9 cellular contexts compared by ENCODE assay signal in the genomic region with DNA sequence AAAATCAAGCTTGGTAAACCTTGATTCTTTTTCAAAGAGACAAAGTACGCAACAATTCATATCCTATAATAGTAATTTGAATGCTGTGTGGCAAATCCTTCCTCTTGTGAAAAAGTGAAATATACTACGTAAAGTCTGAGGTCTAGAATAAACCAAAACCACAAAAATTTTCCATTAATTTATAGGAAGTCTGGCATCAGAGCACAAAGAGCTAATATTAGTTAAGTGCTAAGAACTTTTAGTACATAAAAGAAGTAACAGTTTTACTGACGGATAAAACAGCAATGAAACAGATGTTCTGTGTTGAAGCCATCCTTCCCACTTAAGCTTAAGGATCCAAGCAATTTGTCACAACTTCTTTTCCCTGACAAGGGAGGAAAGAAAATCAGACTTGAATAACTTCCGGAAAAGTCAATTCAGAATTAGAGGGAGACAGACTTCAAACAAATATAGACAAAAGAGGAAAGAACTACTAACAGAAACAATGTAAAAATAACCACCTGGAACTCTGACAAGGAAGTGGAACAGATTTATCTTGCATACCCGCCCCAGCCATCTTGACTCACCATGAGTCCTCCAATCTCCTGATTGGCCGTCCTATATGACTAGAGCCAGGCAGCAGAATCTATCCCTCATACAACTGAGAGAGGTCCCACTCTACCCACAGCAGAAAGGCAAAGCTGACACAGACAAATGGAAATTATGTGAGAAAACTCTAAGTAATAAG. TPM values are rescaled to one million over a fixed set of nuclear protein-coding genes. Genes with fewer than 3 reads are reported as not detected.
DNase-seq lines count a peak whose midpoint lies in the region; ATAC-seq and TF ChIP-seq lines count a peak whose summit lies in the region.
"Had no signal": no experiment of that assay in that cellular context is flagged by ENCODE, and none has a peak within 500 bp of the region (broad histone marks: within the 10 kb centered on the region; RNA-seq: fewer than 3 reads in every experiment).

No MANE protein-coding gene starts in this region.

- H4K20me1 ChIP-seq in BLaER1 = peaks cover 94% of the 10 kb centered on the region

- ATAC-seq in HG02610 (IDR thresholded peaks at IDR 0.05; ENCODE audit: unreplicated experiment) (peak; percentile 59), GM21737 (IDR thresholded peaks at IDR 0.05; ENCODE audit: unreplicated experiment) (no peak)

- TF ChIP-seq CTCF in ascending aorta (IDR thresholded peaks at IDR 0.05) = no peak

- intact Hi-C loops in ascending aorta (cut with DNase I) = no loop called here

- H3K4me3 ChIP-seq in BLaER1 (peak overlapping the region; percentile 32), ascending aorta (no peak overlapping the region), muscle layer of duodenum (ENCODE audit: low read depth in 1 of 2, low read length in 2 of 2) (no peak overlapping the region)

- H3K36me3 ChIP-seq in BLaER1 (peaks cover 87% of the 10 kb centered on the region), ascending aorta (peaks cover 9 to 67% of the 10 kb centered on the region in 2 donors), muscle layer of duodenum (ENCODE audit: control insufficient read depth in 1 of 2, insufficient read depth in 2 of 2, low read length in 2 of 2) (peaks cover 32 to 65% of the 10 kb centered on the region in 2 donors)

- peak overlapping the region; percentile 34; the same call in 1 of the 2 replicates for H3K9ac ChIP-seq in BLaER1

- H3K4me2 ChIP-seq in BLaER1 = peak overlapping the region; percentile 87

- H3K27ac ChIP-seq in BLaER1 (peak overlapping the region; percentile 55), ascending aorta (peak overlapping the region; percentile 52 to 62), muscle layer of duodenum (ENCODE audit: low read length) (peak overlapping the region; percentile 48)

- DNase-seq in ascending aorta (ENCODE audit: low spot score in 2 of 2) (no peak), cortex of kidney (lab: John Stamatoyannopoulos, UW) (no peak), AML-193 (lab: John Stamatoyannopoulos, UW) (no peak), NCI-H526 (lab: John Stamatoyannopoulos, UW) (no peak)
- DNase-seq: NCI-H187 had no signal

- peaks cover 66% of the 10 kb centered on the region for H3K4me1 ChIP-seq in BLaER1
- H3K4me1 ChIP-seq in ascending aorta = peaks cover 0 to 24% of the 10 kb centered on the region in 2 donors
- peaks cover 0 to 45% of the 10 kb centered on the region in 2 donors for H3K4me1 ChIP-seq in muscle layer of duodenum (ENCODE audit: control insufficient read depth in 1 of 2, insufficient read depth in 2 of 2, low read length in 2 of 2)

- H3K27me3 ChIP-seq in BLaER1 (no peaks in the 10 kb centered on the region), ascending aorta (no peaks in the 10 kb centered on the region), muscle layer of duodenum (ENCODE audit: low read depth, low read length) (no peaks in the 10 kb centered on the region)

- H3K9me3 ChIP-seq in BLaER1 (no peaks in the 10 kb centered on the region), ascending aorta (no peaks in the 10 kb centered on the region), muscle layer of duodenum (ENCODE audit: control insufficient read depth in 1 of 2, low read length in 2 of 2) (no peaks in the 10 kb centered on the region)

RNA-seq across cellular contexts. Expression of a gene that starts 34.5 kb away (rescaled TPM):
- total RNA-seq in ascending aorta = 68.6 TPM

RNA-seq across cellular contexts. Expression of a gene that starts 45.2 kb away (rescaled TPM):
- total RNA-seq in ascending aorta = not detected
